1 cellular context compared by ENCODE assay signal in genomic region chr7:100465702-100466311, GRCh38.
TF ChIP-seq lines count a peak whose summit lies in the region.

No MANE protein-coding gene starts in this region.

TF ChIP-seq in GM12878, 131 proteins besides CTCF, POLR2A, EP300 and RAD21:
- TF ChIP-seq STAT3 (IDR thresholded peaks at IDR 0.05; ENCODE audit: low read depth, low read length): no peak
- TF ChIP-seq SMAD5 (IDR thresholded peaks at IDR 0.05; ENCODE audit: low read depth): no peak
- TF ChIP-seq NR2C2 (IDR thresholded peaks at IDR 0.05; ENCODE audit: borderline replicate concordance, control insufficient read depth, insufficient read length, low read depth): no peak
- no peak for TF ChIP-seq BRCA1 (IDR thresholded peaks at IDR 0.05; ENCODE audit: low read depth, low read length)
- TF ChIP-seq, protein P1, sequence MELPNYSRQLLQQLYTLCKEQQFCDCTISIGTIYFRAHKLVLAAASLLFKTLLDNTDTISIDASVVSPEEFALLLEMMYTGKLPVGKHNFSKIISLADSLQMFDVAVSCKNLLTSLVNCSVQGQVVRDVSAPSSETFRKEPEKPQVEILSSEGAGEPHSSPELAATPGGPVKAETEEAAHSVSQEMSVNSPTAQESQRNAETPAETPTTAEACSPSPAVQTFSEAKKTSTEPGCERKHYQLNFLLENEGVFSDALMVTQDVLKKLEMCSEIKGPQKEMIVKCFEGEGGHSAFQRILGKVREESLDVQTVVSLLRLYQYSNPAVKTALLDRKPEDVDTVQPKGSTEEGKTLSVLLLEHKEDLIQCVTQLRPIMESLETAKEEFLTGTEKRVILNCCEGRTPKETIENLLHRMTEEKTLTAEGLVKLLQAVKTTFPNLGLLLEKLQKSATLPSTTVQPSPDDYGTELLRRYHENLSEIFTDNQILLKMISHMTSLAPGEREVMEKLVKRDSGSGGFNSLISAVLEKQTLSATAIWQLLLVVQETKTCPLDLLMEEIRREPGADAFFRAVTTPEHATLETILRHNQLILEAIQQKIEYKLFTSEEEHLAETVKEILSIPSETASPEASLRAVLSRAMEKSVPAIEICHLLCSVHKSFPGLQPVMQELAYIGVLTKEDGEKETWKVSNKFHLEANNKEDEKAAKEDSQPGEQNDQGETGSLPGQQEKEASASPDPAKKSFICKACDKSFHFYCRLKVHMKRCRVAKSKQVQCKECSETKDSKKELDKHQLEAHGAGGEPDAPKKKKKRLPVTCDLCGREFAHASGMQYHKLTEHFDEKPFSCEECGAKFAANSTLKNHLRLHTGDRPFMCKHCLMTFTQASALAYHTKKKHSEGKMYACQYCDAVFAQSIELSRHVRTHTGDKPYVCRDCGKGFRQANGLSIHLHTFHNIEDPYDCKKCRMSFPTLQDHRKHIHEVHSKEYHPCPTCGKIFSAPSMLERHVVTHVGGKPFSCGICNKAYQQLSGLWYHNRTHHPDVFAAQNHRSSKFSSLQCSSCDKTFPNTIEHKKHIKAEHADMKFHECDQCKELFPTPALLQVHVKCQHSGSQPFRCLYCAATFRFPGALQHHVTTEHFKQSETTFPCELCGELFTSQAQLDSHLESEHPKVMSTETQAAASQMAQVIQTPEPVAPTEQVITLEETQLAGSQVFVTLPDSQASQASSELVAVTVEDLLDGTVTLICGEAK (IDR thresholded peaks at IDR 0.05; ENCODE audit: borderline replicate concordance): no peak
- no peak for TF ChIP-seq RCOR1 (conservative IDR thresholded peaks at IDR 0.05; ENCODE audit: low read depth, low read length)
- TF ChIP-seq, protein P2, sequence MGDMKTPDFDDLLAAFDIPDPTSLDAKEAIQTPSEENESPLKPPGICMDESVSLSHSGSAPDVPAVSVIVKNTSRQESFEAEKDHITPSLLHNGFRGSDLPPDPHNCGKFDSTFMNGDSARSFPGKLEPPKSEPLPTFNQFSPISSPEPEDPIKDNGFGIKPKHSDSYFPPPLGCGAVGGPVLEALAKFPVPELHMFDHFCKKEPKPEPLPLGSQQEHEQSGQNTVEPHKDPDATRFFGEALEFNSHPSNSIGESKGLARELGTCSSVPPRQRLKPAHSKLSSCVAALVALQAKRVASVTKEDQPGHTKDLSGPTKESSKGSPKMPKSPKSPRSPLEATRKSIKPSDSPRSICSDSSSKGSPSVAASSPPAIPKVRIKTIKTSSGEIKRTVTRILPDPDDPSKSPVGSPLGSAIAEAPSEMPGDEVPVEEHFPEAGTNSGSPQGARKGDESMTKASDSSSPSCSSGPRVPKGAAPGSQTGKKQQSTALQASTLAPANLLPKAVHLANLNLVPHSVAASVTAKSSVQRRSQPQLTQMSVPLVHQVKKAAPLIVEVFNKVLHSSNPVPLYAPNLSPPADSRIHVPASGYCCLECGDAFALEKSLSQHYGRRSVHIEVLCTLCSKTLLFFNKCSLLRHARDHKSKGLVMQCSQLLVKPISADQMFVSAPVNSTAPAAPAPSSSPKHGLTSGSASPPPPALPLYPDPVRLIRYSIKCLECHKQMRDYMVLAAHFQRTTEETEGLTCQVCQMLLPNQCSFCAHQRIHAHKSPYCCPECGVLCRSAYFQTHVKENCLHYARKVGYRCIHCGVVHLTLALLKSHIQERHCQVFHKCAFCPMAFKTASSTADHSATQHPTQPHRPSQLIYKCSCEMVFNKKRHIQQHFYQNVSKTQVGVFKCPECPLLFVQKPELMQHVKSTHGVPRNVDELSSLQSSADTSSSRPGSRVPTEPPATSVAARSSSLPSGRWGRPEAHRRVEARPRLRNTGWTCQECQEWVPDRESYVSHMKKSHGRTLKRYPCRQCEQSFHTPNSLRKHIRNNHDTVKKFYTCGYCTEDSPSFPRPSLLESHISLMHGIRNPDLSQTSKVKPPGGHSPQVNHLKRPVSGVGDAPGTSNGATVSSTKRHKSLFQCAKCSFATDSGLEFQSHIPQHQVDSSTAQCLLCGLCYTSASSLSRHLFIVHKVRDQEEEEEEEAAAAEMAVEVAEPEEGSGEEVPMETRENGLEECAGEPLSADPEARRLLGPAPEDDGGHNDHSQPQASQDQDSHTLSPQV (IDR thresholded peaks at IDR 0.05): no peak
- no peak for TF ChIP-seq SP1 (IDR thresholded peaks at IDR 0.05; ENCODE audit: low read depth, low read length)
- no peak for TF ChIP-seq RFX5 (IDR thresholded peaks at IDR 0.05; ENCODE audit: low read depth, low read length)
- no peak for TF ChIP-seq ZNF274 (IDR thresholded peaks at IDR 0.05; ENCODE audit: insufficient read depth, insufficient read length)
- TF ChIP-seq MLLT1 (IDR thresholded peaks at IDR 0.05): no peak
- no peak for TF ChIP-seq YBX1 (IDR thresholded peaks at IDR 0.05)
- no peak for TF ChIP-seq NBN (IDR thresholded peaks at IDR 0.05)
- no peak for TF ChIP-seq ZZZ3 (IDR thresholded peaks at IDR 0.05; ENCODE audit: control insufficient read depth, insufficient read length, low read depth)
- TF ChIP-seq IRF4 (IDR thresholded peaks at IDR 0.05; ENCODE audit: low read depth, low read length): no peak
TF ChIP-seq in GM12878: peak in this region for 0.
